8 cellular contexts compared by ENCODE assay signal in genomic region chr10:122462533-122463465, GRCh38. TPM values are rescaled to one million over a fixed set of nuclear protein-coding genes. Genes with fewer than 3 reads are reported as not detected.
DNase-seq lines count a peak whose midpoint lies in the region; ATAC-seq and TF ChIP-seq lines count a peak whose summit lies in the region.

No MANE protein-coding gene starts in this region.

- H2AFZ ChIP-seq in PC-9, result no peak overlapping the region

- intact Hi-C loops in PC-9 (cut with micrococcal nuclease; ENCODE audit: unreplicated experiment) (no loop called here), uterus (cut with DNase I; ENCODE audit: low total_unique reads) (no loop called here)

- ATAC-seq in GM19467 (IDR thresholded peaks at IDR 0.05; ENCODE audit: unreplicated experiment), result no peak

- peak; percentile 50 for DNase-seq in AG20443 (ENCODE audit: low spot score)
- DNase-seq in PC-9, result no peak
- peak; percentile 41 for DNase-seq in epithelial cell of esophagus (ENCODE audit: low read depth)
- peak; percentile 71 to 75 for DNase-seq in uterus
- DNase-seq in NCI-H1092 (lab: John Stamatoyannopoulos, UW), result no peak
- DNase-seq in foreskin melanocyte, result no peak

- no peaks in the 10 kb centered on the region for H3K4me1 ChIP-seq in PC-9 (replicated peaks; ENCODE audit: insufficient read depth)
- peaks cover 15% of the 10 kb centered on the region for H3K4me1 ChIP-seq in mucosa of stomach (ENCODE audit: control insufficient read depth, insufficient read depth, low read length)
- peaks cover 0 to 4% of the 10 kb centered on the region in 2 donors for H3K4me1 ChIP-seq in uterus

- H3K27me3 ChIP-seq in PC-9 (ENCODE audit: insufficient read depth, low read depth), result peaks cover 13% of the 10 kb centered on the region
- H3K27me3 ChIP-seq in mucosa of stomach (ENCODE audit: control insufficient read depth, insufficient read depth, low read length), result peaks cover 46% of the 10 kb centered on the region
- no peaks in the 10 kb centered on the region for H3K27me3 ChIP-seq in uterus

- H3K4me3 ChIP-seq in PC-9, result no peak overlapping the region
- peak overlapping the region; percentile 84 for H3K4me3 ChIP-seq in epithelial cell of esophagus (ENCODE audit: low read length)
- peak overlapping the region; percentile 38 for H3K4me3 ChIP-seq in mucosa of stomach (ENCODE audit: low read length)
- H3K4me3 ChIP-seq in uterus, result peak overlapping the region; percentile 56 to 85

- TF ChIP-seq POLR2A in uterus (IDR thresholded peaks at IDR 0.05), result peak in 1 of 2 donors; percentile 15

- BruUV-seq in PC-9 (replicated peaks; lab: Mats Ljungman, UMichigan), result TSS peak; percentile 26

- TF ChIP-seq CTCF in PC-9 (conservative IDR thresholded peaks at IDR 0.05), result no peak
- TF ChIP-seq CTCF in epithelial cell of esophagus (IDR thresholded peaks at IDR 0.05; ENCODE audit: insufficient read depth, low read depth, low read length, missing control alignments), result no peak
- TF ChIP-seq CTCF in uterus (IDR thresholded peaks at IDR 0.05), result no peak

- no peaks in the 10 kb centered on the region for H3K36me3 ChIP-seq in PC-9 (ENCODE audit: low read depth)
- H3K36me3 ChIP-seq in mucosa of stomach (ENCODE audit: control insufficient read depth, insufficient read depth, low read length), result no peaks in the 10 kb centered on the region
- H3K36me3 ChIP-seq in uterus, result no peaks in the 10 kb centered on the region

- no peaks in the 10 kb centered on the region for H4K20me1 ChIP-seq in PC-9 (ENCODE audit: insufficient read depth)

- no peak overlapping the region for H3K4me2 ChIP-seq in PC-9

- no peaks in the 10 kb centered on the region for H3K9me3 ChIP-seq in PC-9 (ENCODE audit: insufficient read depth, low read depth)
- H3K9me3 ChIP-seq in mucosa of stomach (ENCODE audit: control insufficient read depth, low read length), result no peaks in the 10 kb centered on the region
- no peaks in the 10 kb centered on the region for H3K9me3 ChIP-seq in uterus

- H3K9me2 ChIP-seq in PC-9 (ENCODE audit: insufficient read depth), result no peaks in the 10 kb centered on the region

- no peaks in the 10 kb centered on the region for H3K79me2 ChIP-seq in PC-9 (ENCODE audit: low read depth)

- H3K27ac ChIP-seq in PC-9 (no peak overlapping the region), uterus (peak overlapping the region; percentile 90 to 96)

- H3F3A ChIP-seq in PC-9 (ENCODE audit: insufficient read depth, low read depth), result no peaks in the 10 kb centered on the region

- CTCF ChIA-PET in PC-9 (lab: Charles Lee), result no interaction called here

- POLR2A ChIA-PET in PC-9 (lab: Charles Lee; ENCODE audit: unreplicated experiment), result no interaction called here

- peak overlapping the region; percentile 11 for H3K9ac ChIP-seq in mucosa of stomach (ENCODE audit: low read length)

RNA-seq across cellular contexts. Expression of gene HTRA1, which starts 1.4 kb away (rescaled TPM):
- total RNA-seq in PC-9 (2021), result 14.9 and 18.0 TPM in 2 replicates
- total RNA-seq in uterus, result 100 to 1,000 TPM in 3 of 4 donors, 10 to 100 TPM in 1; 98.3 to 153 (median 142) TPM

RNA-seq across cellular contexts. Expression of gene ARMS2, which starts 8.3 kb away (rescaled TPM):
- total RNA-seq in PC-9 (2021) (not detected in 2 replicates), uterus (not detected)

Comparison
In these comparisons a context has a peak if more than half of its experiments do, and no peak if none do; other contexts are left out.
1. DNase-seq: peak in AG20443 (single experiment), epithelial cell of esophagus (single experiment) and uterus (2 of 2); none in PC-9 (0 of 2), NCI-H1092 (single experiment) and foreskin melanocyte (single experiment).